7 cellular contexts compared by ENCODE assay signal in the genomic region with DNA sequence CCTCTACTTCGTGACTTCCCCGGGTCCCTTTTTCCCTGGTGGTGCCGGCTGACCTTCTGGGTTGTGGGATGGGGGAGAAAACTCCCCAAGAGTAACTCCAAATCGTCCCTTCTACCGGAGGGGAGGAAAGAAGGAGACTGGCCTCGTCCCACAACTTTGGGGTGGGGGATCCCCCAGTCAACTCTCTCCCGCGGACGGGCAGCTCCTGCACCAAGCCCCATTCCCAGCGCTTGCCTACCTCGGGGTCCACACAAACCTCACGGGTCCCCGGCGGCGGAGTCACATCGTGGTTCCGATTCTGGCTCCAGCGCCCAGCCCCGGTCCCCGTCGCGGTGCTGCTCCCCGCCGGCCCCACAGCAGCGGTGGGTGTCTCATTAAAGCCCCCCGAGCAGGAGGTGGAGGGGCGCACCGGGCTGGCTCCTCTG. TPM values are rescaled to one million over a fixed set of nuclear protein-coding genes. Genes with fewer than 3 reads are reported as not detected.
DNase-seq lines count a peak whose midpoint lies in the region; ATAC-seq and TF ChIP-seq lines count a peak whose summit lies in the region.

No MANE protein-coding gene starts in this region.

- H2BK20ac ChIP-seq in H9 (ENCODE audit: low read depth, low read length, poor library complexity, severe bottlenecking) = no peak overlapping the region

- H3K14ac ChIP-seq in H9 (ENCODE audit: insufficient read depth, low read length) = peak overlapping the region; percentile 63; the same call in 1 of the 2 replicates

- H2AK5ac ChIP-seq in H9 (ENCODE audit: insufficient read length, low read length) = no peak overlapping the region

- no peak overlapping the region for H3K18ac ChIP-seq in H9 (ENCODE audit: insufficient read length, low read depth, low read length)

- H3K4ac ChIP-seq in H9 (ENCODE audit: low read depth, low read length) = no peak overlapping the region

- peak overlapping the region; percentile 81 for H3K4me2 ChIP-seq in H9 (ENCODE audit: insufficient read depth, insufficient read length, low read length)

- H3K56ac ChIP-seq in H9 (ENCODE audit: insufficient read length, low read depth, low read length) = no peak overlapping the region

- no peaks in the 10 kb centered on the region for H3K79me1 ChIP-seq in H9 (ENCODE audit: insufficient read depth, low read depth, low read length, poor library complexity, severe bottlenecking)

- no peaks in the 10 kb centered on the region for H3K79me2 ChIP-seq in H9 (ENCODE audit: insufficient read depth, low read length)

- H3K4me1 Mint-ChIP-seq in H9 = peaks cover 54 to 56% of the 10 kb centered on the region in 2 experiments

- H2BK120ac ChIP-seq in H9 (ENCODE audit: low read depth, low read length, poor library complexity, severe bottlenecking) = no peak overlapping the region

- no peak overlapping the region for H2BK12ac ChIP-seq in H9 (ENCODE audit: insufficient read length, low read depth, low read length)

- no peak overlapping the region for H3K27ac Mint-ChIP-seq in H9

- no peaks in the 10 kb centered on the region for H3K9me3 ChIP-seq in H9 (ENCODE audit: control insufficient read depth, low read depth, low read length)

- H3K23ac ChIP-seq in H9 (ENCODE audit: insufficient read length, low read depth, low read length) = no peak overlapping the region

- no peak overlapping the region for H3T11ph ChIP-seq in H9 (ENCODE audit: low read length)

- H4K5ac ChIP-seq in H9 (ENCODE audit: insufficient read length, low read depth, low read length) = no peak overlapping the region

- H3K27me3 ChIP-seq in H9 (ENCODE audit: insufficient read depth, low read length) = peaks cover 15% of the 10 kb centered on the region; the same call in 1 of the 2 replicates

- peak overlapping the region; percentile 30 for H3K9ac ChIP-seq in H9 (ENCODE audit: extremely low read depth, insufficient read length, low read length)

- H3K36me3 Mint-ChIP-seq in H9 (ENCODE audit: insufficient read depth in 1 of 3, low read depth in 3 of 3) = peaks cover 0 to 2% (median 0%) of the 10 kb centered on the region in 3 experiments; a peak in 1 of 7 replicates

- H3K4me3 Mint-ChIP-seq in H9 = peak overlapping the region; percentile 78 to 90

- H4K91ac ChIP-seq in H9 (ENCODE audit: insufficient read length, low read depth, low read length) = no peak overlapping the region

- WGBS in H9 (ENCODE audit: extremely low coverage, insufficient read length, low lambda C conversion rate) = no CpG with 5 or more reads among the region's 28 CpGs

- DNase-seq in H9 (no peak), iPS-NIHi11 (ENCODE audit: low spot score) (peak; percentile 8), NAMALWA (ENCODE audit: low spot score) (no peak)
- peak; percentile 17 to 20 for DNase-seq in activated T-cell treated with anti-CD3 and anti-CD28 coated beads, Interleukin-2, amount 50 U/mL, for 48 hours
- peak; percentile 24 for DNase-seq in stimulated activated CD8-positive, alpha-beta memory T cell treated with anti-CD3 and anti-CD28 coated beads, Interleukin-4, amount 100 ng/mL, for 48 hours

- H2BK15ac ChIP-seq in H9 (ENCODE audit: low read depth, low read length) = no peak overlapping the region

- no peak overlapping the region for H2AFZ ChIP-seq in H9 (ENCODE audit: low read length)

- H2BK5ac ChIP-seq in H9 (ENCODE audit: insufficient read length, low read length) = no peak overlapping the region

- H3K27me3 Mint-ChIP-seq in H9 (ENCODE audit: low read depth) = peaks cover 43% of the 10 kb centered on the region

- ATAC-seq in HG03196 (IDR thresholded peaks at IDR 0.05; ENCODE audit: unreplicated experiment) (no peak), HG02970 (IDR thresholded peaks at IDR 0.05; ENCODE audit: low FRiP score, unreplicated experiment) (no peak)

- H4K20me1 ChIP-seq in H9 (ENCODE audit: control insufficient read depth, insufficient read depth, insufficient read length) = no peaks in the 10 kb centered on the region

- H3K27ac ChIP-seq in H9 (ENCODE audit: insufficient read length, low read depth, low read length) = no peak overlapping the region

- H3K4me1 ChIP-seq in H9 (ENCODE audit: insufficient read depth, low read length) = peaks cover 4% of the 10 kb centered on the region; the same call in 1 of the 2 replicates

- no peak overlapping the region for H4K8ac ChIP-seq in H9 (replicated peaks; ENCODE audit: insufficient read length, low read depth, low read length)

- no peaks in the 10 kb centered on the region for H3K9me3 Mint-ChIP-seq in H9

- H3K23me2 ChIP-seq in H9 (ENCODE audit: insufficient read length, low read depth, low read length, poor library complexity, severe bottlenecking) = peaks cover 29% of the 10 kb centered on the region

- TF ChIP-seq CTCF in H9 (conservative IDR thresholded peaks at IDR 0.05) = no peak

RNA-seq across cellular contexts. Expression of a gene that starts 0.3 kb away (rescaled TPM):
- 2.6 and 2.7 TPM in 2 replicates for total RNA-seq in H9 (2021)

Comparison
In these comparisons a context has a peak if more than half of its experiments do, and no peak if none do; other contexts are left out.
1. DNase-seq: peak in activated T-cell treated with anti-CD3 and anti-CD28 coated beads, Interleukin-2, amount 50 U/mL, for 48 hours (2 of 2), iPS-NIHi11 (single experiment) and stimulated activated CD8-positive, alpha-beta memory T cell treated with anti-CD3 and anti-CD28 coated beads, Interleukin-4, amount 100 ng/mL, for 48 hours (single experiment); none in H9 (single experiment) and NAMALWA (single experiment).